In genomic region chr2:235445116-235445515, GRCh38 we compare ENCODE assay signal across 14 cellular contexts. TPM values are rescaled to one million over a fixed set of nuclear protein-coding genes. Genes with fewer than 3 reads are reported as not detected.
DNase-seq lines count a peak whose midpoint lies in the region; ATAC-seq, FAIRE-seq and TF ChIP-seq lines count a peak whose summit lies in the region.
"Had no signal": no experiment of that assay in that cellular context is flagged by ENCODE, and none has a peak within 500 bp of the region (broad histone marks: within the 10 kb centered on the region; RNA-seq: fewer than 3 reads in every experiment).

No MANE protein-coding gene starts in this region.

- 95% methylated on average over 4 of the region's 6 CpGs for WGBS in mammary epithelial cell (ENCODE audit: low coverage, missing lambda C conversion rate)
- whole genome bisulfite sequencing in H1 (ENCODE audit: extremely low coverage in 1 of 2, insufficient coverage in 1 of 2, insufficient read length in 1 of 2, insufficient replicate concordance in 2 of 2, low coverage in 1 of 2, low lambda C conversion rate in 2 of 2, missing lambda C conversion rate in 1 of 2), 2 experiments, result 83% methylated on average over 5 of the region's 6 CpGs; no CpG with 5 or more reads in 1 of the 2 experiments

- TF ChIP-seq POLR2A in breast epithelium (IDR thresholded peaks at IDR 0.05), result no peak
- no peak for TF ChIP-seq POLR2A in H1 (IDR thresholded peaks at IDR 0.05; ENCODE audit: control extremely low read depth in 1 of 2, low read depth in 2 of 2, low read length in 2 of 2)

- no peak overlapping the region for H3K56ac ChIP-seq in H1 (replicated peaks; ENCODE audit: insufficient read length, low read depth, low read length)

- peaks cover 6 to 10% of the 10 kb centered on the region in 2 donors for H3K9me3 ChIP-seq in breast epithelium
- peaks cover 4% of the 10 kb centered on the region for H3K9me3 ChIP-seq in mammary epithelial cell (replicated peaks; ENCODE audit: insufficient read depth, low read length)
- H3K9me3 ChIP-seq in H1 (ENCODE audit: insufficient read depth in 2 of 2, low read depth in 1 of 2, low read length in 1 of 2), result no peaks in the 10 kb centered on the region

- intact Hi-C loops in breast epithelium (cut with DNase I; ENCODE audit: low total_unique reads) (no loop called here), mammary epithelial cell (cut with micrococcal nuclease) (no loop called here)

- H3K9ac ChIP-seq in mammary epithelial cell (ENCODE audit: insufficient read depth, low read length) (no peak overlapping the region), H1 (replicated peaks in 1 of 4; ENCODE audit: extremely low read depth in 1 of 4, low read depth in 3 of 4, low read length in 3 of 4) (no peak overlapping the region)

- TF ChIP-seq EP300 in H1 (IDR thresholded peaks at IDR 0.05; ENCODE audit: borderline replicate concordance in 1 of 2, low read depth in 2 of 2, low read length in 2 of 2), result no peak

- H4K5ac ChIP-seq in H1 (ENCODE audit: insufficient read length, low read depth, low read length), result no peak overlapping the region

- no peaks in the 10 kb centered on the region for H3K23me2 ChIP-seq in H1 (ENCODE audit: low read depth, low read length)

- H4K8ac ChIP-seq in H1 (ENCODE audit: extremely low read depth, insufficient read depth, low read length), result no peak overlapping the region

- H2BK5ac ChIP-seq in H1 (ENCODE audit: low read depth, low read length), result no peak overlapping the region

- TF ChIP-seq RAD21 in H1 (IDR thresholded peaks at IDR 0.05 in 1 of 2, conservative IDR thresholded peaks at IDR 0.05 in 1 of 2; ENCODE audit: low read depth in 2 of 2, low read length in 2 of 2), result no peak

- no peak for ATAC-seq in GM21576 (IDR thresholded peaks at IDR 0.05; ENCODE audit: unreplicated experiment)
- ATAC-seq: T-cell had no signal

- H2BK20ac ChIP-seq in H1 (ENCODE audit: low read length), result 0 out of 2 replicates have a peak overlapping the region, but pooled peaks have one; percentile 48

- BruUV-seq in mammary epithelial cell (replicated peaks; lab: Mats Ljungman, UMichigan), result no TSS peak

- no peaks in the 10 kb centered on the region for H3K27me3 ChIP-seq in breast epithelium
- H3K27me3 ChIP-seq in mammary epithelial cell (ENCODE audit: insufficient read depth, low read length), result no peaks in the 10 kb centered on the region
- H3K27me3 ChIP-seq in H1 (replicated peaks in 1 of 4; ENCODE audit: control insufficient read depth in 3 of 4, extremely low read depth in 1 of 4, insufficient read depth in 3 of 4, low read length in 3 of 4), result no peaks in the 10 kb centered on the region

- H3K4me3 ChIP-seq in breast epithelium, result no peak overlapping the region
- no peak overlapping the region for H3K4me3 ChIP-seq in mammary epithelial cell (replicated peaks in 1 of 3; ENCODE audit: insufficient read depth in 1 of 3, low read depth in 2 of 3, low read length in 3 of 3)
- H3K4me3 ChIP-seq in H1 (ENCODE audit: extremely low read depth in 1 of 4, insufficient read depth in 2 of 4, low read depth in 3 of 4, low read length in 4 of 4), result no peak overlapping the region

- CTCF ChIA-PET in mammary epithelial cell (lab: Charles Lee; ENCODE audit: low non-redundant PET), result no interaction called here
- CTCF ChIA-PET in H1 (lab: Charles Lee; ENCODE audit: partially characterized antibody), result interaction anchor here (0.8 kb wide), 1 partner anchor 302 kb away, joined by 3 read pairs; no protein-coding TSS in a partner anchor

- DNase-seq in breast epithelium (ENCODE audit: low spot score in 2 of 2) (no peak), mammary epithelial cell (no peak), NCI-H69 (lab: John Stamatoyannopoulos, UW) (peak; percentile 16), H1 (ENCODE audit: low read depth in 1 of 2, low spot score in 2 of 2) (no peak), DMS 273 treated with DMSO at 0.1 percent for 48 hours (lab: John Stamatoyannopoulos, UW) (no peak), superior temporal gyrus (ENCODE audit: extremely low spot score) (no peak)
- no peak for DNase-seq in activated CD4-positive, CD25-positive, alpha-beta regulatory T cell (lab: John Stamatoyannopoulos, UW)
- DNase-seq: EL; KBM-7; NCI-H146; NK-92 treated with Interleukin-12 subunit alpha and Interleukin-12 subunit beta, amount 100 ng/mL, for 24 hours; T-cell had no signal

- FAIRE-seq in H1 (lab: Jason Lieb, UNC), result no peak
- FAIRE-seq: GM18507 had no signal

- in situ Hi-C loops in mammary epithelial cell (cut with MboI; ENCODE audit: low sequenced_read_pairs in 2 of 2), result no loop called here

- no peak overlapping the region for H2AK5ac ChIP-seq in H1 (ENCODE audit: low read depth, low read length)

- H3K23ac ChIP-seq in H1 (ENCODE audit: insufficient read length), result no peak overlapping the region

- no peaks in the 10 kb centered on the region for H3K79me2 ChIP-seq in mammary epithelial cell (ENCODE audit: insufficient read depth, low read length)
- no peaks in the 10 kb centered on the region for H3K79me2 ChIP-seq in H1 (ENCODE audit: control insufficient read depth in 1 of 2, insufficient read depth in 2 of 2, low read length in 2 of 2)

- H3K4me1 ChIP-seq in breast epithelium, result no peaks in the 10 kb centered on the region
- no peaks in the 10 kb centered on the region for H3K4me1 ChIP-seq in mammary epithelial cell (ENCODE audit: insufficient read depth, low read length)
- peaks cover 0 to 3% (median 1%) of the 10 kb centered on the region in 4 experiments; a peak in 1 of 7 replicates for H3K4me1 ChIP-seq in H1 (replicated peaks in 1 of 4; ENCODE audit: control insufficient read depth in 3 of 4, insufficient read depth in 4 of 4, low read length in 3 of 4)

- H4K91ac ChIP-seq in H1 (replicated peaks; ENCODE audit: insufficient read length, low read length), result no peak overlapping the region

- H4K20me1 ChIP-seq in mammary epithelial cell (ENCODE audit: insufficient read depth, low read length), result no peaks in the 10 kb centered on the region
- H4K20me1 ChIP-seq in H1 (replicated peaks in 1 of 2; ENCODE audit: control insufficient read depth in 1 of 2, insufficient read depth in 2 of 2, low read length in 2 of 2), result no peaks in the 10 kb centered on the region

- dilution Hi-C loops in mammary epithelial cell (cut with HindIII; ENCODE audit: low sequenced_read_pairs), result no loop called here

- no peak overlapping the region for H2BK12ac ChIP-seq in H1 (ENCODE audit: low read depth, low read length)

- H2BK15ac ChIP-seq in H1 (ENCODE audit: low read length), result no peak overlapping the region

- H2AFZ ChIP-seq in mammary epithelial cell (ENCODE audit: low read depth, low read length) (no peak overlapping the region), H1 (ENCODE audit: low read length) (peak overlapping the region; percentile 82; the same call in 1 of the 2 replicates)

- no peak overlapping the region for H3K14ac ChIP-seq in H1 (ENCODE audit: insufficient read length)

- H3K79me1 ChIP-seq in H1 (ENCODE audit: low read depth, low read length), result no peaks in the 10 kb centered on the region

- POLR2A ChIA-PET in H1 (lab: Charles Lee; ENCODE audit: partially characterized antibody), result no interaction called here

- no peak overlapping the region for H2BK120ac ChIP-seq in H1 (replicated peaks; ENCODE audit: low read depth, low read length)

- no peak overlapping the region for H3K18ac ChIP-seq in H1 (ENCODE audit: extremely low read depth, low read length)

- TF ChIP-seq CTCF in breast epithelium (IDR thresholded peaks at IDR 0.05), result no peak
- no peak for TF ChIP-seq CTCF in mammary epithelial cell (conservative IDR thresholded peaks at IDR 0.05 in 1 of 2, IDR thresholded peaks at IDR 0.05 in 1 of 2; ENCODE audit: extremely low read depth in 1 of 2, insufficient read depth in 1 of 2, low read depth in 1 of 2, low read length in 2 of 2)
- TF ChIP-seq CTCF in H1 (IDR thresholded peaks at IDR 0.05; ENCODE audit: control extremely low read depth in 1 of 3, insufficient read depth in 1 of 3, low read depth in 1 of 3, low read length in 3 of 3), result no peak

- no peak overlapping the region for H3K4me2 ChIP-seq in mammary epithelial cell (ENCODE audit: insufficient read depth, low read depth, low read length)
- no peak overlapping the region for H3K4me2 ChIP-seq in H1 (ENCODE audit: insufficient read depth in 1 of 2, low read depth in 2 of 2, low read length in 2 of 2)

- peak overlapping the region; percentile 58 to 68 for H3K27ac ChIP-seq in breast epithelium
- no peak overlapping the region for H3K27ac ChIP-seq in mammary epithelial cell (ENCODE audit: insufficient read depth, low read depth, low read length)
- no peak overlapping the region for H3K27ac ChIP-seq in H1 (ENCODE audit: low read depth, low read length)

- no peak overlapping the region for H3K4ac ChIP-seq in H1 (replicated peaks; ENCODE audit: insufficient read length, low read depth, low read length)

- H3K36me3 ChIP-seq in breast epithelium, result no peaks in the 10 kb centered on the region
- H3K36me3 ChIP-seq in mammary epithelial cell (ENCODE audit: insufficient read depth, low read length), result no peaks in the 10 kb centered on the region
- H3K36me3 ChIP-seq in H1 (ENCODE audit: control insufficient read depth in 2 of 4, insufficient read depth in 4 of 4, low read length in 3 of 4), result no peaks in the 10 kb centered on the region

TF ChIP-seq in H1, 55 proteins besides CTCF, POLR2A, EP300 and RAD21 (continues in another document):
- TF ChIP-seq ATF3 (IDR thresholded peaks at IDR 0.05; ENCODE audit: insufficient read depth, low read depth, low read length) (no peak), EGR1 (IDR thresholded peaks at IDR 0.05; ENCODE audit: borderline replicate concordance, low read depth, low read length) (no peak), SUZ12 (IDR thresholded peaks at IDR 0.05; ENCODE audit: low read length) (no peak), SIN3A (conservative IDR thresholded peaks at IDR 0.05 in 1 of 2, IDR thresholded peaks at IDR 0.05 in 1 of 2; ENCODE audit: low read depth in 1 of 2, low read length in 2 of 2) (no peak), KDM5A (IDR thresholded peaks at IDR 0.05; ENCODE audit: low read length) (no peak), CBX8 (IDR thresholded peaks at IDR 0.05; ENCODE audit: borderline replicate concordance, low read depth, low read length) (no peak)

RNA-seq across cellular contexts. Expression of gene AGAP1, which starts 48.7 kb away (rescaled TPM):
- 10 to 100 TPM; 19.7 to 27.1 (median 25.9) TPM for total RNA-seq in breast epithelium
- 10 to 100 TPM; 11.2 to 28.9 TPM for total RNA-seq in mammary epithelial cell
- polyA plus RNA-seq in mammary epithelial cell, result 21.7 TPM
- polyA minus RNA-seq in mammary epithelial cell, result 58.1 TPM
- 39.4 and 40.5 TPM in 2 replicates for total RNA-seq in H1 (2021; fragmentation: NEBNext Ultra II Directional; extraction: Animal tissue kit (Norgen Biotek cat#: 25700))
- polyA plus RNA-seq in H1 (2011; rRNA removed), result 18.1 and 19.4 TPM in 2 replicates
- polyA plus RNA-seq in H1 (2011; cell fraction: cytosol; rRNA removed), result 16.7 TPM
- polyA plus RNA-seq in H1 (2011; cell fraction: nucleus; rRNA removed), result 35.0 TPM
- 14.0 to 20.9 TPM (median 18.1 TPM) in 4 replicates for polyA plus RNA-seq in H1 (2012, experiment 1 of 2)
- polyA plus RNA-seq in H1 (2012, experiment 2 of 2), result 7.8 TPM
- 15.0 TPM for polyA plus RNA-seq in H1 (2013, experiment 1 of 2)
- polyA plus RNA-seq in H1 (2013, experiment 2 of 2), result 14.7 TPM
- 84.6 and 95.9 TPM in 2 replicates for polyA minus RNA-seq in H1 (2011; rRNA and poly(A)+ RNA removed)
- 24.8 TPM for polyA minus RNA-seq in H1 (2011; cell fraction: cytosol; rRNA and poly(A)+ RNA removed)
- polyA minus RNA-seq in H1 (2011; cell fraction: nucleus; rRNA and poly(A)+ RNA removed), result 90.8 TPM

Comparison
In these comparisons a context has a peak if more than half of its experiments do, and no peak if none do; other contexts are left out.
1. H3K27ac ChIP-seq: peak in breast epithelium (2 of 2); none in mammary epithelial cell (single experiment) and H1 (single experiment).